18 cellular contexts compared by ENCODE assay signal in the genomic region with DNA sequence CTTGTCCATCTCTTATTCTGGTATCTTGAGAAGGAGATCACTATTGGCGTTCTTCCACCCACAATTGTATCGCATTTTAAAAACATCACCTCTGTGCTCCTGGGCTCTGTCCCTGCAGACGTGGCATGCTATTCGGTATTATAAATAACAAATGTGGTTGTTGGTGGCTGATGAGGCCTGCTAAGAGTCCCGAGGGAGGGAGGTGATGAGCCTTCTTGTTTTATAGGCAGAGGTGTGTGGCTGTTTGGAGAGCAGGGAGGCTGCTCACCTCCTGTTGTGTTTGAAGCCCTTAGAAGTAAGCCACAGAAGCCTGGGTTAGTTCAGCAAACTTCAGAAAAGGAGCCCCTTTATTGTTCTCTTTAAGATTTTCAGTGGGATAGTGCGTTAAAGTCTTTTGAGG. TPM values are rescaled to one million over a fixed set of nuclear protein-coding genes. Genes with fewer than 3 reads are reported as not detected.
A peak's percentile ranks its signal among the peaks of the same experiment; 100 is the strongest.
DNase-seq lines count a peak whose midpoint lies in the region; ATAC-seq and TF ChIP-seq lines count a peak whose summit lies in the region.
"Had no signal": no experiment of that assay in that cellular context is flagged by ENCODE, and none has a peak within 500 bp of the region (broad histone marks: within the 10 kb centered on the region; RNA-seq: fewer than 3 reads in every experiment).

No MANE protein-coding gene starts in this region.

- H3K4me2 ChIP-seq in BLaER1 (peak overlapping the region; percentile 67), H9 (ENCODE audit: insufficient read depth, insufficient read length, low read length) (no peak overlapping the region)
- H3K4me2 ChIP-seq: SK-N-SH had no signal

- H3K18ac ChIP-seq in H9 (ENCODE audit: insufficient read length, low read depth, low read length), result no peak overlapping the region

- no peak overlapping the region for H3K4me3 Mint-ChIP-seq in H9
- no peak overlapping the region for H3K4me3 Mint-ChIP-seq in stimulated activated memory B cell treated with anti-CD40 and anti-IgM and Interleukin-4, amounts not matched to agents 10 μg/mL and 1 μg/mL and 100 μg/mL, for 72 hours
- H3K4me3 Mint-ChIP-seq: CD8-positive, alpha-beta T cell had no signal

- H3T11ph ChIP-seq in H9 (ENCODE audit: low read length), result no peak overlapping the region

- H3K9me3 ChIP-seq in BLaER1, result no peaks in the 10 kb centered on the region
- no peaks in the 10 kb centered on the region for H3K9me3 ChIP-seq in H9 (ENCODE audit: control insufficient read depth, low read depth, low read length)
- H3K9me3 ChIP-seq in ascending aorta, result no peaks in the 10 kb centered on the region
- H3K9me3 ChIP-seq in WERI-Rb-1 (ENCODE audit: severe bottlenecking), result no peaks in the 10 kb centered on the region
- H3K9me3 ChIP-seq: SK-N-SH had no signal

- no peak overlapping the region for H2BK15ac ChIP-seq in H9 (ENCODE audit: low read depth, low read length)

- H3K79me2 ChIP-seq in H9 (ENCODE audit: insufficient read depth, low read length), result no peaks in the 10 kb centered on the region; the same call in 1 of the 2 replicates

- intact Hi-C loops in ascending aorta (cut with DNase I), result no loop called here

- peaks cover 23 to 51% (median 39%) of the 10 kb centered on the region in 3 experiments for H3K36me3 Mint-ChIP-seq in H9 (ENCODE audit: insufficient read depth in 1 of 3, low read depth in 3 of 3)
- peaks cover 74% of the 10 kb centered on the region for H3K36me3 Mint-ChIP-seq in stimulated activated memory B cell treated with anti-CD40 and anti-IgM and Interleukin-4, amounts not matched to agents 10 μg/mL and 1 μg/mL and 100 μg/mL, for 72 hours

- no peaks in the 10 kb centered on the region for H3K79me1 ChIP-seq in H9 (ENCODE audit: insufficient read depth, low read depth, low read length, poor library complexity, severe bottlenecking)

- WGBS in H9 (ENCODE audit: extremely low coverage, insufficient read length, low lambda C conversion rate), result no CpG with 5 or more reads among the region's 6 CpGs

- no peak overlapping the region for H3K27ac ChIP-seq in BLaER1
- no peak overlapping the region for H3K27ac ChIP-seq in H9 (ENCODE audit: insufficient read length, low read depth, low read length)
- H3K27ac ChIP-seq in ascending aorta, result peak overlapping the region; percentile 76 to 92
- H3K27ac ChIP-seq in WERI-Rb-1, result no peak overlapping the region

- no peak overlapping the region for H3K14ac ChIP-seq in H9 (ENCODE audit: insufficient read depth, low read length)

- H2BK20ac ChIP-seq in H9 (ENCODE audit: low read depth, low read length, poor library complexity, severe bottlenecking), result no peak overlapping the region

- no peak for DNase-seq in H9
- DNase-seq in ascending aorta (ENCODE audit: low spot score in 2 of 2), result no peak
- no peak for DNase-seq in anterior cingulate cortex (lab: John Stamatoyannopoulos, UW)
- DNase-seq in NCI-H82 treated with DMSO at 0.1 percent for 48 hours (lab: John Stamatoyannopoulos, UW; ENCODE audit: unreplicated experiment), result no peak
- no peak for DNase-seq in WERI-Rb-1
- DNase-seq: AML-193; CD8-positive, alpha-beta T cell; MV-4-11; NCI-H1417 treated with DMSO at 0.1 percent for 48 hours; NCI-H2081; NCI-H446 treated with DMSO at 0.1 percent for 48 hours; NCI-H774; Right ventricle myocardium superior; SK-N-SH had no signal

- no peak overlapping the region for H3K4ac ChIP-seq in H9 (ENCODE audit: low read depth, low read length)

- no peak for TF ChIP-seq CTCF in H9 (conservative IDR thresholded peaks at IDR 0.05)
- TF ChIP-seq CTCF in ascending aorta (IDR thresholded peaks at IDR 0.05), result no peak
- no peak for TF ChIP-seq CTCF in WERI-Rb-1 (IDR thresholded peaks at IDR 0.05; ENCODE audit: low read depth, low read length)

- H3K4me3 ChIP-seq in BLaER1, result no peak overlapping the region
- H3K4me3 ChIP-seq in ascending aorta, result no peak overlapping the region
- no peak overlapping the region for H3K4me3 ChIP-seq in WERI-Rb-1 (ENCODE audit: low read depth, low read length)

- peaks cover 84% of the 10 kb centered on the region for H3K36me3 ChIP-seq in BLaER1
- peaks cover 17 to 21% of the 10 kb centered on the region in 2 donors for H3K36me3 ChIP-seq in ascending aorta
- H3K36me3 ChIP-seq in WERI-Rb-1, result peaks cover 17% of the 10 kb centered on the region

- peak overlapping the region in 2 of 3 experiments; percentile 42 to 54; a peak in 4 of 7 replicates for H3K27ac Mint-ChIP-seq in H9
- peak overlapping the region; percentile 36 for H3K27ac Mint-ChIP-seq in stimulated activated memory B cell treated with anti-CD40 and anti-IgM and Interleukin-4, amounts not matched to agents 10 μg/mL and 1 μg/mL and 100 μg/mL, for 72 hours
- H3K27ac Mint-ChIP-seq: CD8-positive, alpha-beta T cell had no signal

- H4K91ac ChIP-seq in H9 (ENCODE audit: insufficient read length, low read depth, low read length), result no peak overlapping the region

- H3K4me1 ChIP-seq in BLaER1, result peaks cover 31% of the 10 kb centered on the region
- H3K4me1 ChIP-seq in H9 (ENCODE audit: insufficient read depth, low read length), result no peaks in the 10 kb centered on the region
- H3K4me1 ChIP-seq in ascending aorta, result peaks cover 7 to 29% of the 10 kb centered on the region in 2 donors

- no peak overlapping the region for H2BK5ac ChIP-seq in H9 (ENCODE audit: insufficient read length, low read length)

- no peak overlapping the region for H2BK120ac ChIP-seq in H9 (ENCODE audit: low read depth, low read length, poor library complexity, severe bottlenecking)

- no peaks in the 10 kb centered on the region for H3K23me2 ChIP-seq in H9 (ENCODE audit: insufficient read length, low read depth, low read length, poor library complexity, severe bottlenecking)

- peaks cover 9 to 15% of the 10 kb centered on the region in 2 experiments for H3K4me1 Mint-ChIP-seq in H9
- peaks cover 55% of the 10 kb centered on the region for H3K4me1 Mint-ChIP-seq in stimulated activated memory B cell treated with anti-CD40 and anti-IgM and Interleukin-4, amounts not matched to agents 10 μg/mL and 1 μg/mL and 100 μg/mL, for 72 hours

- H4K8ac ChIP-seq in H9 (replicated peaks; ENCODE audit: insufficient read length, low read depth, low read length), result no peak overlapping the region

- H3K27me3 Mint-ChIP-seq in H9 (ENCODE audit: low read depth), result no peaks in the 10 kb centered on the region
- H3K27me3 Mint-ChIP-seq in stimulated activated memory B cell treated with anti-CD40 and anti-IgM and Interleukin-4, amounts not matched to agents 10 μg/mL and 1 μg/mL and 100 μg/mL, for 72 hours, result no peaks in the 10 kb centered on the region

- no peak for ATAC-seq in stimulated activated memory B cell treated with anti-CD40 and anti-IgM and Interleukin-4, amounts not matched to agents 10 μg/mL and 1 μg/mL and 100 μg/mL, for 72 hours
- ATAC-seq: CD8-positive, alpha-beta T cell; HCT116 had no signal

- H3K27me3 ChIP-seq in BLaER1, result no peaks in the 10 kb centered on the region
- H3K27me3 ChIP-seq in H9 (ENCODE audit: insufficient read depth, low read length), result no peaks in the 10 kb centered on the region
- no peaks in the 10 kb centered on the region for H3K27me3 ChIP-seq in ascending aorta
- H3K27me3 ChIP-seq in WERI-Rb-1 (ENCODE audit: insufficient read depth, low read depth, severe bottlenecking), result no peaks in the 10 kb centered on the region

- H3K56ac ChIP-seq in H9 (ENCODE audit: insufficient read length, low read depth, low read length), result no peak overlapping the region

- H2AK5ac ChIP-seq in H9 (ENCODE audit: insufficient read length, low read length), result no peak overlapping the region

- no peak overlapping the region for H3K23ac ChIP-seq in H9 (ENCODE audit: insufficient read length, low read depth, low read length)

- H2AFZ ChIP-seq in H9 (ENCODE audit: low read length), result no peak overlapping the region

- H3K9me3 Mint-ChIP-seq in H9, result no peaks in the 10 kb centered on the region
- H3K9me3 Mint-ChIP-seq in stimulated activated memory B cell treated with anti-CD40 and anti-IgM and Interleukin-4, amounts not matched to agents 10 μg/mL and 1 μg/mL and 100 μg/mL, for 72 hours, result no peaks in the 10 kb centered on the region
- H3K9me3 Mint-ChIP-seq: CD8-positive, alpha-beta T cell had no signal

- no peak overlapping the region for H4K5ac ChIP-seq in H9 (ENCODE audit: insufficient read length, low read depth, low read length)

- no peak overlapping the region for H2BK12ac ChIP-seq in H9 (ENCODE audit: insufficient read length, low read depth, low read length)

- peaks cover 50% of the 10 kb centered on the region for H4K20me1 ChIP-seq in BLaER1
- H4K20me1 ChIP-seq in H9 (ENCODE audit: control insufficient read depth, insufficient read depth, insufficient read length), result no peaks in the 10 kb centered on the region

- H3K9ac ChIP-seq in BLaER1 (peak overlapping the region; percentile 24; the same call in 1 of the 2 replicates), H9 (ENCODE audit: extremely low read depth, insufficient read length, low read length) (no peak overlapping the region)
- H3K9ac ChIP-seq: SK-N-SH had no signal

RNA-seq across cellular contexts. Expression of a gene that starts 15.6 kb away (rescaled TPM):
- total RNA-seq in H9 (2021), result 40.3 and 40.7 TPM in 2 replicates
- total RNA-seq in ascending aorta, result 70.2 TPM

RNA-seq across cellular contexts. Expression of a gene that starts 40.9 kb away (rescaled TPM):
- total RNA-seq in H9 (2021), result 37.5 and 44.5 TPM in 2 replicates
- 67.4 TPM for total RNA-seq in ascending aorta

RNA-seq across cellular contexts. Expression of a gene that starts 43.5 kb away (rescaled TPM):
- total RNA-seq in H9 (2021), result 0.68 TPM in 1 of 2 replicates, not detected in the other
- not detected for total RNA-seq in ascending aorta
- total RNA-seq: CD8-positive, alpha-beta T cell; Daoy had no signal

Comparison
In these comparisons a context has a peak if more than half of its experiments do, and no peak if none do; other contexts are left out.
1. H3K27ac ChIP-seq: peak in ascending aorta (2 of 2); none in BLaER1 (single experiment), H9 (single experiment) and WERI-Rb-1 (single experiment).